In the genomic region with DNA sequence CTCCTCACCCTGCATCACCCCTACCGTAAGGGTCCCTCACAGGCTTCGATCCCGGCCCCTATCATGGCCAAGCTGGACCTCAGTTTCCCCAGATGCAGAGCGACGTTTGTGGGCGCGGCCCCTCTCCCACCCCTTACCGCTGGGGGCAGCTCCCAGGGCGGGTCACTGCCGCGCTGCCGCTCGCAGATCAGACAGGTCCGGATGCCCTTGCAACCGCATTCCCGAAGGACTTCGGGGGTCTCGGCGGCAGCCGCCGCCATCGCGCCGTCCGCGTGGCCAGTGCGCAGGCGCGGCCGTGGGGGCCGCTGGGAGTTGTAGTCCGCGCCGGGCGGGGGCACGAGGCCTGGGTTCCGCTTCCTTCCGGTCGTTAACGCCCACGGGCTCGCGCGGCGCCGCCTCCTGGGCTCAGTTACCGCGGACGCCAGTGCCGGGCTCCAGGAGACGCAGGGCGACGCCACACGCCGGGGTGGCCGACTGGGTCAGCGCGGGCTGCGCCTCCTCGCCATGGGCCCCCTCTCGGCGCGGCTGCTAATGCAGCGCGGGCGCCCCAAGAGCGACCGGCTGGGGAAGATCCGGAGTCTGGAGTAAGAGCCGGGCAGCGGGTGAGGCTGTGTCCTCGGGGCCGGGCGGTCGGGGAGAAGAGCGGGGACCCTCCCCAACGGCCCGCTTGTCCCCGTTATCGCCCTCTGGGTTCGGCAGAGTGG, we compare ENCODE assay signal across 1 cellular context.
TF ChIP-seq lines count a peak whose summit lies in the region.

A gene with protein sequence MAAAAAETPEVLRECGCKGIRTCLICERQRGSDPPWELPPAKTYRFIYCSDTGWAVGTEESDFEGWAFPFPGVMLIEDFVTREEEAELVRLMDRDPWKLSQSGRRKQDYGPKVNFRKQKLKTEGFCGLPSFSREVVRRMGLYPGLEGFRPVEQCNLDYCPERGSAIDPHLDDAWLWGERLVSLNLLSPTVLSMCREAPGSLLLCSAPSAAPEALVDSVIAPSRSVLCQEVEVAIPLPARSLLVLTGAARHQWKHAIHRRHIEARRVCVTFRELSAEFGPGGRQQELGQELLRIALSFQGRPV (minus strand): TSS at position 287 of the 704 bp plus-strand sequence. CDS start 27 bp downstream, at position 260.
TSS of gene LRWD1 (plus strand) at position 408 of the 704 bp plus-strand sequence. CDS start at position 505, 97 bp downstream.

TF ChIP-seq in HepG2, 621 proteins besides CTCF, POLR2A, EP300 and RAD21 (continued from another document and continues in another):
- TF ChIP-seq MNT (IDR thresholded peaks at IDR 0.05) (peak; percentile 62; the same call in 1 of the 2 replicates), TARDBP (CRISPR knock-in tag; IDR thresholded peaks at IDR 0.05) (peak; percentile 83), LCORL (IDR thresholded peaks at IDR 0.05) (no peak), LCORL (CRISPR knock-in tag; IDR thresholded peaks at IDR 0.05) (peak; percentile 54; the same call in 1 of the 2 replicates), TOE1 (CRISPR knock-in tag; IDR thresholded peaks at IDR 0.05) (peak; percentile 52; the same call in 1 of the 2 replicates), ZSCAN9 (CRISPR knock-in tag; IDR thresholded peaks at IDR 0.05; ENCODE audit: borderline replicate concordance) (no peak), BCL3 (CRISPR knock-in tag; IDR thresholded peaks at IDR 0.05) (no peak), ZNF501 (CRISPR knock-in tag; IDR thresholded peaks at IDR 0.05) (peak; percentile 67), KLF13 (CRISPR knock-in tag; IDR thresholded peaks at IDR 0.05) (no peak; the same call in 1 of the 2 replicates), SCMH1 (CRISPR knock-in tag; IDR thresholded peaks at IDR 0.05; ENCODE audit: borderline replicate concordance) (no peak), SRSF4 (IDR thresholded peaks at IDR 0.05; ENCODE audit: low read depth, low read length, poor library complexity, severe bottlenecking) (no peak), ZNF350 (CRISPR knock-in tag; IDR thresholded peaks at IDR 0.05; ENCODE audit: borderline replicate concordance, low read depth) (no peak), ZNF790 (CRISPR knock-in tag; IDR thresholded peaks at IDR 0.05; ENCODE audit: borderline replicate concordance) (peak; percentile 21; the same call in 1 of the 2 replicates), JUNB (CRISPR knock-in tag; IDR thresholded peaks at IDR 0.05; ENCODE audit: borderline replicate concordance) (no peak), ZNF263 (CRISPR knock-in tag; IDR thresholded peaks at IDR 0.05) (no peak), HOXA5 (CRISPR knock-in tag; IDR thresholded peaks at IDR 0.05) (no peak; the same call in 1 of the 2 replicates), ZNF230 (CRISPR knock-in tag; IDR thresholded peaks at IDR 0.05) (peak; percentile 43; the same call in 1 of the 2 replicates), ZBTB25 (CRISPR knock-in tag; IDR thresholded peaks at IDR 0.05) (peak; percentile 52; the same call in 1 of the 2 replicates), SP5 (CRISPR knock-in tag; IDR thresholded peaks at IDR 0.05; ENCODE audit: borderline replicate concordance, low read depth) (peak; percentile 52; the same call in 1 of the 2 replicates)
- TF ChIP-seq, protein P1, sequence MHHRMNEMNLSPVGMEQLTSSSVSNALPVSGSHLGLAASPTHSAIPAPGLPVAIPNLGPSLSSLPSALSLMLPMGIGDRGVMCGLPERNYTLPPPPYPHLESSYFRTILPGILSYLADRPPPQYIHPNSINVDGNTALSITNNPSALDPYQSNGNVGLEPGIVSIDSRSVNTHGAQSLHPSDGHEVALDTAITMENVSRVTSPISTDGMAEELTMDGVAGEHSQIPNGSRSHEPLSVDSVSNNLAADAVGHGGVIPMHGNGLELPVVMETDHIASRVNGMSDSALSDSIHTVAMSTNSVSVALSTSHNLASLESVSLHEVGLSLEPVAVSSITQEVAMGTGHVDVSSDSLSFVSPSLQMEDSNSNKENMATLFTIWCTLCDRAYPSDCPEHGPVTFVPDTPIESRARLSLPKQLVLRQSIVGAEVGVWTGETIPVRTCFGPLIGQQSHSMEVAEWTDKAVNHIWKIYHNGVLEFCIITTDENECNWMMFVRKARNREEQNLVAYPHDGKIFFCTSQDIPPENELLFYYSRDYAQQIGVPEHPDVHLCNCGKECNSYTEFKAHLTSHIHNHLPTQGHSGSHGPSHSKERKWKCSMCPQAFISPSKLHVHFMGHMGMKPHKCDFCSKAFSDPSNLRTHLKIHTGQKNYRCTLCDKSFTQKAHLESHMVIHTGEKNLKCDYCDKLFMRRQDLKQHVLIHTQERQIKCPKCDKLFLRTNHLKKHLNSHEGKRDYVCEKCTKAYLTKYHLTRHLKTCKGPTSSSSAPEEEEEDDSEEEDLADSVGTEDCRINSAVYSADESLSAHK (CRISPR knock-in tag; IDR thresholded peaks at IDR 0.05; ENCODE audit: borderline replicate concordance) = no peak
- TF ChIP-seq, protein P2, sequence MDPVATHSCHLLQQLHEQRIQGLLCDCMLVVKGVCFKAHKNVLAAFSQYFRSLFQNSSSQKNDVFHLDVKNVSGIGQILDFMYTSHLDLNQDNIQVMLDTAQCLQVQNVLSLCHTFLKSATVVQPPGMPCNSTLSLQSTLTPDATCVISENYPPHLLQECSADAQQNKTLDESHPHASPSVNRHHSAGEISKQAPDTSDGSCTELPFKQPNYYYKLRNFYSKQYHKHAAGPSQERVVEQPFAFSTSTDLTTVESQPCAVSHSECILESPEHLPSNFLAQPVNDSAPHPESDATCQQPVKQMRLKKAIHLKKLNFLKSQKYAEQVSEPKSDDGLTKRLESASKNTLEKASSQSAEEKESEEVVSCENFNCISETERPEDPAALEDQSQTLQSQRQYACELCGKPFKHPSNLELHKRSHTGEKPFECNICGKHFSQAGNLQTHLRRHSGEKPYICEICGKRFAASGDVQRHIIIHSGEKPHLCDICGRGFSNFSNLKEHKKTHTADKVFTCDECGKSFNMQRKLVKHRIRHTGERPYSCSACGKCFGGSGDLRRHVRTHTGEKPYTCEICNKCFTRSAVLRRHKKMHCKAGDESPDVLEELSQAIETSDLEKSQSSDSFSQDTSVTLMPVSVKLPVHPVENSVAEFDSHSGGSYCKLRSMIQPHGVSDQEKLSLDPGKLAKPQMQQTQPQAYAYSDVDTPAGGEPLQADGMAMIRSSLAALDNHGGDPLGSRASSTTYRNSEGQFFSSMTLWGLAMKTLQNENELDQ (CRISPR knock-in tag; IDR thresholded peaks at IDR 0.05; ENCODE audit: borderline replicate concordance) = no peak
- TF ChIP-seq, protein P3, sequence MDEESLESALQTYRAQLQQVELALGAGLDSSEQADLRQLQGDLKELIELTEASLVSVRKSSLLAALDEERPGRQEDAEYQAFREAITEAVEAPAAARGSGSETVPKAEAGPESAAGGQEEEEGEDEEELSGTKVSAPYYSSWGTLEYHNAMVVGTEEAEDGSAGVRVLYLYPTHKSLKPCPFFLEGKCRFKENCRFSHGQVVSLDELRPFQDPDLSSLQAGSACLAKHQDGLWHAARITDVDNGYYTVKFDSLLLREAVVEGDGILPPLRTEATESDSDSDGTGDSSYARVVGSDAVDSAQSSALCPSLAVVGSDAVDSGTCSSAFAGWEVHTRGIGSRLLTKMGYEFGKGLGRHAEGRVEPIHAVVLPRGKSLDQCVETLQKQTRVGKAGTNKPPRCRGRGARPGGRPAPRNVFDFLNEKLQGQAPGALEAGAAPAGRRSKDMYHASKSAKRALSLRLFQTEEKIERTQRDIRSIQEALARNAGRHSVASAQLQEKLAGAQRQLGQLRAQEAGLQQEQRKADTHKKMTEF (CRISPR knock-in tag; IDR thresholded peaks at IDR 0.05) = peak; percentile 40; the same call in 1 of the 2 replicates
- TF ChIP-seq, protein P4, sequence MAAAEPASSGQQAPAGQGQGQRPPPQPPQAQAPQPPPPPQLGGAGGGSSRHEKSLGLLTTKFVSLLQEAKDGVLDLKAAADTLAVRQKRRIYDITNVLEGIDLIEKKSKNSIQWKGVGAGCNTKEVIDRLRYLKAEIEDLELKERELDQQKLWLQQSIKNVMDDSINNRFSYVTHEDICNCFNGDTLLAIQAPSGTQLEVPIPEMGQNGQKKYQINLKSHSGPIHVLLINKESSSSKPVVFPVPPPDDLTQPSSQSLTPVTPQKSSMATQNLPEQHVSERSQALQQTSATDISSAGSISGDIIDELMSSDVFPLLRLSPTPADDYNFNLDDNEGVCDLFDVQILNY (CRISPR knock-in tag; conservative IDR thresholded peaks at IDR 0.05) = no peak
- TF ChIP-seq, protein P5, sequence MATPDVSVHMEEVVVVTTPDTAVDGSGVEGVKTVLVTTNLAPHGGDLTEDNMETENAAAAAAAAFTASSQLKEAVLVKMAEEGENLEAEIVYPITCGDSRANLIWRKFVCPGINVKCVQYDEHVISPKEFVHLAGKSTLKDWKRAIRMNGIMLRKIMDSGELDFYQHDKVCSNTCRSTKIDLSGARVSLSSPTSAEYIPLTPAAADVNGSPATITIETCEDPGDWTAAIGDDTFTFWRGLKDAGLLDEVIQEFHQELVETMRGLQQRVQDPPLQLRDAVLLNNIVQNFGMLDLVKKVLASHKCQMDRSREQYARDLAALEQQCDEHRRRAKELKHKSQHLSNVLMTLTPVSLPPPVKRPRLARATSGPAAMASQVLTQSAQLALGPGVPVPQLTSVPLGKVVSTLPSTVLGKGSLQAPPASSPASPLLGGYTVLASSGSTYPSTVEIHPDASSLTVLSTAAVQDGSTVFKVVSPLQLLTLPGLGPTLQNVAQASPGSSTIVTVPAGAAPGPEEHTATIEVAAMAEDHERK (CRISPR knock-in tag; IDR thresholded peaks at IDR 0.05; ENCODE audit: low read depth) = 0 out of 2 replicates have a peak, but pooled peaks have one; percentile 23
- TF ChIP-seq, protein P6, sequence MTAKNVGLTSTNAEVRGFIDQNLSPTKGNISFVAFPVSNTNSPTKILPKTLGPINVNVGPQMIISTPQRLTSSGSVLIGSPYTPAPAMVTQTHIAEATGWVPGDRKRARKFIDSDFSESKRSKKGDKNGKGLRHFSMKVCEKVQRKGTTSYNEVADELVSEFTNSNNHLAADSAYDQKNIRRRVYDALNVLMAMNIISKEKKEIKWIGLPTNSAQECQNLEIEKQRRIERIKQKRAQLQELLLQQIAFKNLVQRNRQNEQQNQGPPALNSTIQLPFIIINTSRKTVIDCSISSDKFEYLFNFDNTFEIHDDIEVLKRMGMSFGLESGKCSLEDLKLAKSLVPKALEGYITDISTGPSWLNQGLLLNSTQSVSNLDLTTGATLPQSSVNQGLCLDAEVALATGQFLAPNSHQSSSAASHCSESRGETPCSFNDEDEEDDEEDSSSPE (CRISPR knock-in tag; IDR thresholded peaks at IDR 0.05) = peak; percentile 78
- TF ChIP-seq, protein P7, sequence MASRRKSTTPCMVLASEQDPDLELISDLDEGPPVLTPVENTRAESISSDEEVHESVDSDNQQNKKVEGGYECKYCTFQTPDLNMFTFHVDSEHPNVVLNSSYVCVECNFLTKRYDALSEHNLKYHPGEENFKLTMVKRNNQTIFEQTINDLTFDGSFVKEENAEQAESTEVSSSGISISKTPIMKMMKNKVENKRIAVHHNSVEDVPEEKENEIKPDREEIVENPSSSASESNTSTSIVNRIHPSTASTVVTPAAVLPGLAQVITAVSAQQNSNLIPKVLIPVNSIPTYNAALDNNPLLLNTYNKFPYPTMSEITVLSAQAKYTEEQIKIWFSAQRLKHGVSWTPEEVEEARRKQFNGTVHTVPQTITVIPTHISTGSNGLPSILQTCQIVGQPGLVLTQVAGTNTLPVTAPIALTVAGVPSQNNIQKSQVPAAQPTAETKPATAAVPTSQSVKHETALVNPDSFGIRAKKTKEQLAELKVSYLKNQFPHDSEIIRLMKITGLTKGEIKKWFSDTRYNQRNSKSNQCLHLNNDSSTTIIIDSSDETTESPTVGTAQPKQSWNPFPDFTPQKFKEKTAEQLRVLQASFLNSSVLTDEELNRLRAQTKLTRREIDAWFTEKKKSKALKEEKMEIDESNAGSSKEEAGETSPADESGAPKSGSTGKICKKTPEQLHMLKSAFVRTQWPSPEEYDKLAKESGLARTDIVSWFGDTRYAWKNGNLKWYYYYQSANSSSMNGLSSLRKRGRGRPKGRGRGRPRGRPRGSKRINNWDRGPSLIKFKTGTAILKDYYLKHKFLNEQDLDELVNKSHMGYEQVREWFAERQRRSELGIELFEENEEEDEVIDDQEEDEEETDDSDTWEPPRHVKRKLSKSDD (CRISPR knock-in tag; IDR thresholded peaks at IDR 0.05; ENCODE audit: low read depth) = peak; percentile 64; the same call in 1 of the 2 replicates
- TF ChIP-seq, protein P8, sequence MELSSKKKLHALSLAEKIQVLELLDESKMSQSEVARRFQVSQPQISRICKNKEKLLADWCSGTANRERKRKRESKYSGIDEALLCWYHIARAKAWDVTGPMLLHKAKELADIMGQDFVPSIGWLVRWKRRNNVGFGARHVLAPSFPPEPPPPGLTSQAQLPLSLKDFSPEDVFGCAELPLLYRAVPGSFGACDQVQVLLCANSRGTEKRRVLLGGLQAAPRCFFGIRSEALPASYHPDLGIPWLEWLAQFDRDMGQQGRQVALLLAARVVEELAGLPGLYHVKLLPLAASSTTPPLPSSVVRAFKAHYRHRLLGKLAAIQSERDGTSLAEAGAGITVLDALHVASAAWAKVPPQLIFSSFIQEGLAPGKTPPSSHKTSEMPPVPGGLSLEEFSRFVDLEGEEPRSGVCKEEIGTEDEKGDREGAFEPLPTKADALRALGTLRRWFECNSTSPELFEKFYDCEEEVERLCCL (CRISPR knock-in tag; IDR thresholded peaks at IDR 0.05; ENCODE audit: borderline replicate concordance) = no peak
- TF ChIP-seq, protein P9, sequence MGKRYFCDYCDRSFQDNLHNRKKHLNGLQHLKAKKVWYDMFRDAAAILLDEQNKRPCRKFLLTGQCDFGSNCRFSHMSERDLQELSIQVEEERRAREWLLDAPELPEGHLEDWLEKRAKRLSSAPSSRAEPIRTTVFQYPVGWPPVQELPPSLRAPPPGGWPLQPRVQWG (CRISPR knock-in tag; IDR thresholded peaks at IDR 0.05; ENCODE audit: borderline replicate concordance, low read depth) = no peak
